2 cellular contexts compared by ENCODE assay signal in genomic region chr13:96958286-96958891, GRCh38.
TF ChIP-seq lines count a peak whose summit lies in the region.

No MANE protein-coding gene starts in this region.

TF ChIP-seq in K562, 482 proteins besides CTCF, POLR2A, EP300 and RAD21 (continued from another document):
- TF ChIP-seq UBTF (IDR thresholded peaks at IDR 0.05; ENCODE audit: borderline replicate concordance in 1 of 2, low read depth in 2 of 2, low read length in 2 of 2) (no peak), RNF219 (CRISPR knock-in tag; IDR thresholded peaks at IDR 0.05) (no peak), ZNF76 (CRISPR knock-in tag; IDR thresholded peaks at IDR 0.05; ENCODE audit: borderline replicate concordance) (no peak), CHAMP1 (IDR thresholded peaks at IDR 0.05) (no peak), SRSF3 (IDR thresholded peaks at IDR 0.05; ENCODE audit: insufficient read depth, low read length) (no peak), FOXK1 (CRISPR knock-in tag; IDR thresholded peaks at IDR 0.05; ENCODE audit: borderline replicate concordance) (no peak), E2F5 (CRISPR knock-in tag; IDR thresholded peaks at IDR 0.05) (no peak), TGIF2 (CRISPR knock-in tag; IDR thresholded peaks at IDR 0.05) (no peak), ATF7 (IDR thresholded peaks at IDR 0.05) (no peak), ZBTB17 (CRISPR knock-in tag; IDR thresholded peaks at IDR 0.05) (no peak)

TF ChIP-seq in HepG2, 621 proteins besides CTCF, POLR2A, EP300 and RAD21 (continued from another document):
- TF ChIP-seq SRSF9 (IDR thresholded peaks at IDR 0.05; ENCODE audit: borderline replicate concordance, insufficient read depth, low read depth, low read length, poor library complexity, severe bottlenecking) (no peak), SMC3 (IDR thresholded peaks at IDR 0.05; ENCODE audit: low read length) (peak; percentile 38; the same call in 1 of the 2 replicates), DRAP1 (CRISPR knock-in tag; IDR thresholded peaks at IDR 0.05) (no peak), ZC3H4 (CRISPR knock-in tag; IDR thresholded peaks at IDR 0.05; ENCODE audit: borderline replicate concordance) (no peak), GMEB1 (CRISPR knock-in tag; IDR thresholded peaks at IDR 0.05; ENCODE audit: borderline replicate concordance) (no peak), ZBTB14 (CRISPR knock-in tag; IDR thresholded peaks at IDR 0.05) (no peak), STAG1 (CRISPR knock-in tag; IDR thresholded peaks at IDR 0.05) (peak; percentile 62), NFAT5 (CRISPR knock-in tag; IDR thresholded peaks at IDR 0.05) (no peak), IKZF4 (CRISPR knock-in tag; IDR thresholded peaks at IDR 0.05; ENCODE audit: borderline replicate concordance, low read depth, not compliant biosample characterization) (no peak), HOXA3 (CRISPR knock-in tag; IDR thresholded peaks at IDR 0.05) (no peak), ARID5B (CRISPR knock-in tag; IDR thresholded peaks at IDR 0.05) (no peak)
